Comparison of ENCODE assay signal across 34 cellular contexts in genomic region chr2:177631702-177632101, GRCh38.
"Had no signal": no experiment of that assay in that cellular context is flagged by ENCODE, and none has a peak within 500 bp of the region (broad histone marks: within the 10 kb centered on the region; RNA-seq: fewer than 3 reads in every experiment).

No MANE protein-coding gene starts in this region.

- ATAC-seq: activated CD8-positive, alpha-beta T cell treated with anti-CD3 and anti-CD28 coated beads for 36 hours; activated naive CD4-positive, alpha-beta T cell treated with anti-CD3 and anti-CD28 coated beads, Interleukin-2, amount 50 U/mL, for 72 hours; activated T-cell treated with anti-CD3 and anti-CD28 coated beads, Interleukin-2, amount 50 U/mL, for 4 hours; activated T-cell treated with anti-CD3 and anti-CD28 coated beads, Interleukin-2, amount 50 U/mL, for 72 hours; activated T-helper 17 cell treated with anti-CD3 and anti-CD28 coated beads, Interleukin-2, amount 50 U/mL, for 72 hours had no signal

- H3K9me3 Mint-ChIP-seq: activated B cell treated with CpG ODN at 0.5 μM for 24 hours; activated CD4-positive, alpha-beta memory T cell treated with anti-CD3 and anti-CD28 coated beads for 36 hours; activated CD4-positive, alpha-beta T cell treated with anti-CD3 and anti-CD28 coated beads, Interleukin-2, amount 10 ng/mL, durations not matched to agents 24 days and 14 days; activated CD8-positive, alpha-beta T cell treated with anti-CD3 and anti-CD28 coated beads for 36 hours; activated naive CD4-positive, alpha-beta T cell treated with anti-CD3 and anti-CD28 coated beads for 36 hours; activated naive CD4-positive, alpha-beta T cell treated with anti-CD3 and anti-CD28 coated beads, Interleukin-2, amount 50 U/mL, for 72 hours; activated naive CD8-positive, alpha-beta T cell treated with anti-CD3 and anti-CD28 coated beads for 36 hours; activated T-cell treated with anti-CD3 and anti-CD28 coated beads, Interleukin-2, amount 50 U/mL, for 4 hours; activated T-cell treated with anti-CD3 and anti-CD28 coated beads, Interleukin-2, amount 50 U/mL, for 72 hours; activated T-helper 1 cell treated with anti-CD3 and anti-CD28 coated beads, Interleukin-12 subunit alpha, Interleukin-12 subunit beta, Interleukin-2, Interleukin-4 antibody, amounts not matched to agents 30 ng/mL and 10 ng/mL and 1 ng/mL, durations not matched to agents 14 hours and 24 hours and 36 hours; activated T-helper 17 cell treated with anti-CD3 and anti-CD28 coated beads, Interleukin-2, amount 50 U/mL, for 72 hours; T-helper 1 cell treated with Interleukin-12 subunit alpha and Interleukin-12 subunit beta and Interleukin-4 antibody, amounts not matched to agents 30 μg/mL and 1 μg/mL, for 36 hours; T-helper 2 cell treated with Interferon-gamma antibody and Interleukin-4, amounts not matched to agents 5 μg/mL and 100 μg/mL, for 36 hours had no signal

- H3K9me3 ChIP-seq: adrenal gland, ascending aorta, breast epithelium had no signal

- H3K4me1 Mint-ChIP-seq: activated T-helper 17 cell treated with anti-CD3 and anti-CD28 coated beads, Interleukin-2, amount 50 U/mL, for 72 hours had no signal

- FAIRE-seq: colon had no signal

- H3K27me3 Mint-ChIP-seq: activated B cell treated with CpG ODN at 0.5 μM for 24 hours had no signal

- H3K27ac ChIP-seq: adrenal gland, ascending aorta, brain microvascular endothelial cell, breast epithelium, VCaP had no signal

- H3K4me1 ChIP-seq: ascending aorta, breast epithelium had no signal

- H3K4me3 Mint-ChIP-seq: activated B cell treated with CpG ODN at 0.5 μM for 24 hours; activated CD4-positive, alpha-beta memory T cell treated with anti-CD3 and anti-CD28 coated beads for 36 hours; activated CD4-positive, alpha-beta T cell treated with anti-CD3 and anti-CD28 coated beads, Interleukin-2, amount 10 ng/mL, durations not matched to agents 24 days and 14 days; activated CD8-positive, alpha-beta T cell treated with anti-CD3 and anti-CD28 coated beads for 36 hours; activated naive CD4-positive, alpha-beta T cell treated with anti-CD3 and anti-CD28 coated beads for 36 hours; activated naive CD8-positive, alpha-beta T cell treated with anti-CD3 and anti-CD28 coated beads for 36 hours; activated T-cell treated with anti-CD3 and anti-CD28 coated beads, Interleukin-2, amount 50 U/mL, for 4 hours; activated T-cell treated with anti-CD3 and anti-CD28 coated beads, Interleukin-2, amount 50 U/mL, for 72 hours; activated T-helper 1 cell treated with anti-CD3 and anti-CD28 coated beads, Interleukin-12 subunit alpha, Interleukin-12 subunit beta, Interleukin-2, Interleukin-4 antibody, amounts not matched to agents 30 ng/mL and 10 ng/mL and 1 ng/mL, durations not matched to agents 14 hours and 24 hours and 36 hours; activated T-helper 17 cell treated with anti-CD3 and anti-CD28 coated beads, Interleukin-2, amount 50 U/mL, for 72 hours; T-helper 1 cell treated with Interleukin-12 subunit alpha and Interleukin-12 subunit beta and Interleukin-4 antibody, amounts not matched to agents 30 μg/mL and 1 μg/mL, for 36 hours; T-helper 2 cell treated with Interferon-gamma antibody and Interleukin-4, amounts not matched to agents 5 μg/mL and 100 μg/mL, for 36 hours had no signal

- H3K36me3 ChIP-seq: adrenal gland, ascending aorta, brain microvascular endothelial cell, breast epithelium had no signal

- H3K36me3 Mint-ChIP-seq: activated CD4-positive, alpha-beta memory T cell treated with anti-CD3 and anti-CD28 coated beads for 36 hours; activated naive CD4-positive, alpha-beta T cell treated with anti-CD3 and anti-CD28 coated beads, Interleukin-2, amount 50 U/mL, for 72 hours; activated naive CD8-positive, alpha-beta T cell treated with anti-CD3 and anti-CD28 coated beads for 36 hours had no signal

- H3K27me3 ChIP-seq: adrenal gland, ascending aorta, brain microvascular endothelial cell, breast epithelium had no signal

- H3K4me3 ChIP-seq: adrenal gland, ascending aorta, breast epithelium had no signal

- H3K27ac Mint-ChIP-seq: activated B cell treated with CpG ODN at 0.5 μM for 24 hours; activated CD4-positive, alpha-beta memory T cell treated with anti-CD3 and anti-CD28 coated beads for 36 hours; activated CD4-positive, alpha-beta T cell treated with anti-CD3 and anti-CD28 coated beads, Interleukin-2, amount 10 ng/mL, durations not matched to agents 24 days and 14 days; activated CD8-positive, alpha-beta T cell treated with anti-CD3 and anti-CD28 coated beads for 36 hours; activated naive CD4-positive, alpha-beta T cell treated with anti-CD3 and anti-CD28 coated beads for 36 hours; activated naive CD4-positive, alpha-beta T cell treated with anti-CD3 and anti-CD28 coated beads, Interleukin-2, amount 50 U/mL, for 72 hours; activated naive CD8-positive, alpha-beta T cell treated with anti-CD3 and anti-CD28 coated beads for 36 hours; activated T-cell treated with anti-CD3 and anti-CD28 coated beads, Interleukin-2, amount 50 U/mL, for 72 hours; activated T-helper 1 cell treated with anti-CD3 and anti-CD28 coated beads, Interleukin-12 subunit alpha, Interleukin-12 subunit beta, Interleukin-2, Interleukin-4 antibody, amounts not matched to agents 30 ng/mL and 10 ng/mL and 1 ng/mL, durations not matched to agents 14 hours and 24 hours and 36 hours; activated T-helper 17 cell treated with anti-CD3 and anti-CD28 coated beads, Interleukin-2, amount 50 U/mL, for 72 hours; T-helper 1 cell treated with Interleukin-12 subunit alpha and Interleukin-12 subunit beta and Interleukin-4 antibody, amounts not matched to agents 30 μg/mL and 1 μg/mL, for 36 hours; T-helper 2 cell treated with Interferon-gamma antibody and Interleukin-4, amounts not matched to agents 5 μg/mL and 100 μg/mL, for 36 hours had no signal

- DNase-seq: activated B cell treated with CpG ODN at 0.5 μM for 24 hours; activated CD4-positive, alpha-beta memory T cell treated with anti-CD3 and anti-CD28 coated beads for 36 hours; activated CD4-positive, alpha-beta T cell treated with anti-CD3 and anti-CD28 coated beads for 4 hours; activated CD4-positive, alpha-beta T cell treated with anti-CD3 and anti-CD28 coated beads, Interleukin-2, amount 10 ng/mL, durations not matched to agents 24 days and 14 days; activated CD4-positive, alpha-beta T cell treated with anti-CD3 and anti-CD28 coated beads, Interleukin-2, amount 50 U/mL, for 1 hour; activated CD4-positive, alpha-beta T cell treated with anti-CD3 and anti-CD28 coated beads, Interleukin-2, amount 50 U/mL, for 4 hours; activated CD4-positive, CD25-positive, alpha-beta regulatory T cell treated with anti-CD3 and anti-CD28 coated beads, Interleukin-2, amount 50 U/mL, for 72 hours; activated CD8-positive, alpha-beta memory T cell treated with anti-CD3 and anti-CD28 coated beads, Interleukin-2, amount 50 U/mL, for 4 hours; activated CD8-positive, alpha-beta T cell treated with anti-CD3 and anti-CD28 coated beads for 36 hours; activated effector memory CD4-positive, alpha-beta T cell treated with anti-CD3 and anti-CD28 coated beads, Interleukin-2, amount 50 U/mL, for 16 hours; activated gamma-delta T cell treated with Interleukin-2 at 50 U/mL for 16 hours; activated naive CD4-positive, alpha-beta T cell; activated naive CD4-positive, alpha-beta T cell treated with anti-CD3 and anti-CD28 coated beads for 36 hours; activated naive CD4-positive, alpha-beta T cell treated with anti-CD3 and anti-CD28 coated beads, Interleukin-2, amount 50 U/mL, for 16 hours; activated naive CD8-positive, alpha-beta T cell treated with anti-CD3 and anti-CD28 coated beads for 36 hours; activated T-cell treated with anti-CD3 and anti-CD28 coated beads for 4 hours; activated T-cell treated with anti-CD3 and anti-CD28 coated beads, Interleukin-2, amount 50 U/mL, for 1 hour; activated T-cell treated with anti-CD3 and anti-CD28 coated beads, Interleukin-2, amount 50 U/mL, for 4 hours; activated T-cell treated with anti-CD3 and anti-CD28 coated beads, Interleukin-2, amount 50 U/mL, for 72 hours; adrenal gland; amniotic stem cell; brain microvascular endothelial cell; central memory CD4-positive, alpha-beta T cell; T-helper 2 cell; T-helper 9 cell had no signal
